3 cellular contexts compared by ENCODE assay signal in the genomic region with DNA sequence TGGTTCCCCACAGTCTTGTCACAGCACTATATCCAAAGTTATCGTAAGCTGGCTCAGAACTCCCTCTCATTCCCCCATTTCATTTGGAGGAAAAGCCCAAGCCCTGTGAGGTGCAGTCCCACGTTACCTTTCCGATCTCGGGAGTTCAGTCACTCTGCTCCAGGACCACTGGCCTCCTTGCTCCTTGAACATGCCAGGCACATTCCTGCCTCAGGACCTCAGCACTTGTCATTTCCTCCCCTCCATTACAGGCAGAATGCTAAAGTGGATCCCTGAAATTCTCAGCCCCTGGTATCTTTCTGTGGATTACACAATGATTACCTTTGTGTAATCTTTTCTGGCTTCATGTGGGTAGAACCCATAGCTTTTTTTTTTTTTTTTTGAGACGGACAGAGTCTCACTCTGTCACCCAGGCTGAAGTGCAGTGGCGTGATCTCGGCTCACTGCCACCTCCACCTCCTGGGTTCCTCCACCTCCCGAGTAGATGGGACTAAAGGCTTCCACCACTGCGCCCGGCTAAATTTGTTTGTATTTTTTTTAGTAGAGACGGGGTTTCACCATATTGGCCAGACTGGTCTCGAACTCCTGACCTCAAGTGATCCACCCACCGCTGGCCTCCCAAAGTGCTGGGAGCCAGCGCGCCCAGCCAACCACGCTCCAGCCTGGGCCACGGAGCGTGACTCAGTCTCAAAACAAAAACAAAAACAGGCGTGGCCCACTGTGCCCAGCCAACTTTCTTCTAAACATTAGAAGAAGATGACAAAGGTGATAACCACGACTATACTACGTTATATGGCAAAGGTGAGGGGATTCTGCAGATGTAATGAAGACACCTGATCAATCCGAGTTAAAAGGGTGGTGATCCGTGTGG.
TF ChIP-seq lines count a peak whose summit lies in the region.

No MANE protein-coding gene starts in this region.

TF ChIP-seq in SK-N-SH, 30 proteins besides CTCF, POLR2A, EP300 and RAD21 (continued from another document):
- TF ChIP-seq MEF2A (IDR thresholded peaks at IDR 0.05; ENCODE audit: borderline replicate concordance, low read depth) (no peak), FOXM1 (IDR thresholded peaks at IDR 0.05; ENCODE audit: low read depth) (no peak), SMC3 (IDR thresholded peaks at IDR 0.05; ENCODE audit: low read depth, low read length) (no peak), TEAD4 (IDR thresholded peaks at IDR 0.05; ENCODE audit: borderline replicate concordance, insufficient read depth) (no peak), CHD2 (IDR thresholded peaks at IDR 0.05; ENCODE audit: low read length, partially characterized antibody) (no peak), RXRA (IDR thresholded peaks at IDR 0.05; ENCODE audit: borderline replicate concordance, low read depth) (no peak), POLR2AphosphoS5 (IDR thresholded peaks at IDR 0.05; ENCODE audit: low read depth, low read length) (no peak), GABPA (IDR thresholded peaks at IDR 0.05; ENCODE audit: low read depth) (no peak), USF2 (IDR thresholded peaks at IDR 0.05; ENCODE audit: borderline replicate concordance, low read depth, low read length) (no peak), RCOR1 (IDR thresholded peaks at IDR 0.05; ENCODE audit: low read length) (no peak), RFX5 (IDR thresholded peaks at IDR 0.05; ENCODE audit: low read length) (no peak)
- TF ChIP-seq, protein P1, sequence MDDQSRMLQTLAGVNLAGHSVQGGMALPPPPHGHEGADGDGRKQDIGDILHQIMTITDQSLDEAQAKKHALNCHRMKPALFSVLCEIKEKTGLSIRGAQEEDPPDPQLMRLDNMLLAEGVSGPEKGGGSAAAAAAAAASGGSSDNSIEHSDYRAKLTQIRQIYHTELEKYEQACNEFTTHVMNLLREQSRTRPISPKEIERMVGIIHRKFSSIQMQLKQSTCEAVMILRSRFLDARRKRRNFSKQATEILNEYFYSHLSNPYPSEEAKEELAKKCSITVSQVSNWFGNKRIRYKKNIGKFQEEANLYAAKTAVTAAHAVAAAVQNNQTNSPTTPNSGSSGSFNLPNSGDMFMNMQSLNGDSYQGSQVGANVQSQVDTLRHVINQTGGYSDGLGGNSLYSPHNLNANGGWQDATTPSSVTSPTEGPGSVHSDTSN (IDR thresholded peaks at IDR 0.05), result no peak
- TF ChIP-seq, protein P2, sequence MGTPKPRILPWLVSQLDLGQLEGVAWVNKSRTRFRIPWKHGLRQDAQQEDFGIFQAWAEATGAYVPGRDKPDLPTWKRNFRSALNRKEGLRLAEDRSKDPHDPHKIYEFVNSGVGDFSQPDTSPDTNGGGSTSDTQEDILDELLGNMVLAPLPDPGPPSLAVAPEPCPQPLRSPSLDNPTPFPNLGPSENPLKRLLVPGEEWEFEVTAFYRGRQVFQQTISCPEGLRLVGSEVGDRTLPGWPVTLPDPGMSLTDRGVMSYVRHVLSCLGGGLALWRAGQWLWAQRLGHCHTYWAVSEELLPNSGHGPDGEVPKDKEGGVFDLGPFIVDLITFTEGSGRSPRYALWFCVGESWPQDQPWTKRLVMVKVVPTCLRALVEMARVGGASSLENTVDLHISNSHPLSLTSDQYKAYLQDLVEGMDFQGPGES (IDR thresholded peaks at IDR 0.05; ENCODE audit: low read depth, low read length), result no peak

TF ChIP-seq in SK-N-SH treated with all-trans-retinoic acid at 6 μM for 48 hours, 23 proteins besides CTCF, POLR2A, EP300 and RAD21 (continued from another document):
- TF ChIP-seq PPARA (CRISPR knock-in tag; IDR thresholded peaks at IDR 0.05; ENCODE audit: borderline replicate concordance) (no peak), ZC3H10 (CRISPR knock-in tag; IDR thresholded peaks at IDR 0.05) (no peak), ZNF70 (CRISPR knock-in tag; IDR thresholded peaks at IDR 0.05) (no peak), CSDC2 (CRISPR knock-in tag; IDR thresholded peaks at IDR 0.05) (no peak), RARB (CRISPR knock-in tag; IDR thresholded peaks at IDR 0.05) (no peak), ZNF8 (CRISPR knock-in tag; IDR thresholded peaks at IDR 0.05) (no peak), BACH2 (CRISPR knock-in tag; IDR thresholded peaks at IDR 0.05; ENCODE audit: borderline replicate concordance) (no peak), ARNTL (CRISPR knock-in tag; IDR thresholded peaks at IDR 0.05; ENCODE audit: borderline replicate concordance, low read depth) (no peak), CREB5 (CRISPR knock-in tag; IDR thresholded peaks at IDR 0.05; ENCODE audit: low read depth) (no peak), ZNF565 (CRISPR knock-in tag; conservative IDR thresholded peaks at IDR 0.05; ENCODE audit: low read depth) (no peak), TCF4 (CRISPR knock-in tag; IDR thresholded peaks at IDR 0.05; ENCODE audit: borderline replicate concordance) (no peak), ZFP30 (CRISPR knock-in tag; IDR thresholded peaks at IDR 0.05) (no peak), SNAI2 (CRISPR knock-in tag; IDR thresholded peaks at IDR 0.05) (no peak)
- TF ChIP-seq, protein P3, sequence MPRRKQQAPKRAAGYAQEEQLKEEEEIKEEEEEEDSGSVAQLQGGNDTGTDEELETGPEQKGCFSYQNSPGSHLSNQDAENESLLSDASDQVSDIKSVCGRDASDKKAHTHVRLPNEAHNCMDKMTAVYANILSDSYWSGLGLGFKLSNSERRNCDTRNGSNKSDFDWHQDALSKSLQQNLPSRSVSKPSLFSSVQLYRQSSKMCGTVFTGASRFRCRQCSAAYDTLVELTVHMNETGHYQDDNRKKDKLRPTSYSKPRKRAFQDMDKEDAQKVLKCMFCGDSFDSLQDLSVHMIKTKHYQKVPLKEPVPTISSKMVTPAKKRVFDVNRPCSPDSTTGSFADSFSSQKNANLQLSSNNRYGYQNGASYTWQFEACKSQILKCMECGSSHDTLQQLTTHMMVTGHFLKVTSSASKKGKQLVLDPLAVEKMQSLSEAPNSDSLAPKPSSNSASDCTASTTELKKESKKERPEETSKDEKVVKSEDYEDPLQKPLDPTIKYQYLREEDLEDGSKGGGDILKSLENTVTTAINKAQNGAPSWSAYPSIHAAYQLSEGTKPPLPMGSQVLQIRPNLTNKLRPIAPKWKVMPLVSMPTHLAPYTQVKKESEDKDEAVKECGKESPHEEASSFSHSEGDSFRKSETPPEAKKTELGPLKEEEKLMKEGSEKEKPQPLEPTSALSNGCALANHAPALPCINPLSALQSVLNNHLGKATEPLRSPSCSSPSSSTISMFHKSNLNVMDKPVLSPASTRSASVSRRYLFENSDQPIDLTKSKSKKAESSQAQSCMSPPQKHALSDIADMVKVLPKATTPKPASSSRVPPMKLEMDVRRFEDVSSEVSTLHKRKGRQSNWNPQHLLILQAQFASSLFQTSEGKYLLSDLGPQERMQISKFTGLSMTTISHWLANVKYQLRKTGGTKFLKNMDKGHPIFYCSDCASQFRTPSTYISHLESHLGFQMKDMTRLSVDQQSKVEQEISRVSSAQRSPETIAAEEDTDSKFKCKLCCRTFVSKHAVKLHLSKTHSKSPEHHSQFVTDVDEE (CRISPR knock-in tag; IDR thresholded peaks at IDR 0.05), result no peak
- TF ChIP-seq, protein P4, sequence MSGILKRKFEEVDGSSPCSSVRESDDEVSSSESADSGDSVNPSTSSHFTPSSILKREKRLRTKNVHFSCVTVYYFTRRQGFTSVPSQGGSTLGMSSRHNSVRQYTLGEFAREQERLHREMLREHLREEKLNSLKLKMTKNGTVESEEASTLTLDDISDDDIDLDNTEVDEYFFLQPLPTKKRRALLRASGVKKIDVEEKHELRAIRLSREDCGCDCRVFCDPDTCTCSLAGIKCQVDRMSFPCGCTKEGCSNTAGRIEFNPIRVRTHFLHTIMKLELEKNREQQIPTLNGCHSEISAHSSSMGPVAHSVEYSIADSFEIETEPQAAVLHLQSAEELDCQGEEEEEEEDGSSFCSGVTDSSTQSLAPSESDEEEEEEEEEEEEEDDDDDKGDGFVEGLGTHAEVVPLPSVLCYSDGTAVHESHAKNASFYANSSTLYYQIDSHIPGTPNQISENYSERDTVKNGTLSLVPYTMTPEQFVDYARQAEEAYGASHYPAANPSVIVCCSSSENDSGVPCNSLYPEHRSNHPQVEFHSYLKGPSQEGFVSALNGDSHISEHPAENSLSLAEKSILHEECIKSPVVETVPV (CRISPR knock-in tag; IDR thresholded peaks at IDR 0.05), result no peak
TF ChIP-seq in SK-N-SH treated with all-trans-retinoic acid at 6 μM for 48 hours: peak in this region for 0.

TF ChIP-seq in liver, 16 proteins besides CTCF, POLR2A, EP300 and RAD21 (continued from another document):
- TF ChIP-seq REST (IDR thresholded peaks at IDR 0.05) (no peak), FOXA1 (IDR thresholded peaks at IDR 0.05) (no peak), JUND (IDR thresholded peaks at IDR 0.05) (peak in 1 of 2 donors; percentile 33), HNF4A (conservative IDR thresholded peaks at IDR 0.05) (peak; percentile 60 to 85), RXRA (IDR thresholded peaks at IDR 0.05) (peak; percentile 70 to 87), SP1 (IDR thresholded peaks at IDR 0.05) (peak; percentile 84)
